Comparison of ENCODE assay signal across 1 cellular context in the genomic region with DNA sequence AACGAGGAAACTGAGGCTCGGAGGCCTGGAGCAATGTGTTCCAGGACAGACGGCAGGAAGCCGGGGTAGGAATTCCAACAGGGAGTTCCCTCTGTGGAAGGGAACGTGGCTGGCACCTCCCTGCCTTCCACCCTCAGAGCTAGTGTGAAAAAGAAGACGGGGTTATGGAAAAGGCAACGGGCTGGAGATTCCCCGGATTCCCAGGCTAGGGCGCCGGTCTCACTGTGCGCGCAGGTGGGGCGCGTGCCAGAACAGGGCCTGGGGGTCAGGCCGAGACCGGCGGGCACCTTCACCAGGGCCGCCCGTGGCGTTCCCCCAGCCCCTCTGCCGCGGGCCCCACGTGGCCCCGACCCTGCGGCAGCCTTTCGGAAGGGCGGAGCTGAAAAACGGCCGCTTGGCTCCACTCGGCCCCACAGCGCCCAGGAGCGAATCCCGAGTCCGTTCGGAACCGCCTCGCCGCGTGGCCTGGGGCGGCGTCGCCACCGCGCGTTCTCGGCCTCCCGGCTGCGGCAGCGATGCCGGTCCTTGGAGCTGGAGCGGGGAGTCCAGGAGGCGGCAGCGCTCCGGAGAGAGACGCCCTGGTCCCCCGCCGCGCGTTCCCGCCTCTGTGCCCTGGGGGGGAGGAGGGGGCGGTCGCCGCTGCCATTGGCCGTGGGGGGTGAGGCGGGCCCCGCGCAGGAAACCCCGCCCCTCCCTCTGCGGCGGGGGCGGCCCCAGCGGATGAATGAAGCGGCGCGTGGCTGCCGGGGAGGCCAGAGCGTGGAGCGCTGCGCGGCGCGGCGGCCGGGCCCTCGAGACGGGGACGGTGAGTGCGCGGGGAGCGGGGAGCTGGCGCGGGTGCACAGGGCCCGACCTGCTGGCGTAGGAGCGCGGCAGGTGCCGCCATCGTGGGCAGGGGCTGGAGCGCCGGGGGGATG.
TF ChIP-seq lines count a peak whose summit lies in the region.

A gene with protein sequence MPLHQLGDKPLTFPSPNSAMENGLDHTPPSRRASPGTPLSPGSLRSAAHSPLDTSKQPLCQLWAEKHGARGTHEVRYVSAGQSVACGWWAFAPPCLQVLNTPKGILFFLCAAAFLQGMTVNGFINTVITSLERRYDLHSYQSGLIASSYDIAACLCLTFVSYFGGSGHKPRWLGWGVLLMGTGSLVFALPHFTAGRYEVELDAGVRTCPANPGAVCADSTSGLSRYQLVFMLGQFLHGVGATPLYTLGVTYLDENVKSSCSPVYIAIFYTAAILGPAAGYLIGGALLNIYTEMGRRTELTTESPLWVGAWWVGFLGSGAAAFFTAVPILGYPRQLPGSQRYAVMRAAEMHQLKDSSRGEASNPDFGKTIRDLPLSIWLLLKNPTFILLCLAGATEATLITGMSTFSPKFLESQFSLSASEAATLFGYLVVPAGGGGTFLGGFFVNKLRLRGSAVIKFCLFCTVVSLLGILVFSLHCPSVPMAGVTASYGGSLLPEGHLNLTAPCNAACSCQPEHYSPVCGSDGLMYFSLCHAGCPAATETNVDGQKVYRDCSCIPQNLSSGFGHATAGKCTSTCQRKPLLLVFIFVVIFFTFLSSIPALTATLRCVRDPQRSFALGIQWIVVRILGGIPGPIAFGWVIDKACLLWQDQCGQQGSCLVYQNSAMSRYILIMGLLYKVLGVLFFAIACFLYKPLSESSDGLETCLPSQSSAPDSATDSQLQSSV (plus strand): TSS at position 755 of the 917 bp plus-strand sequence. CDS start 13,952 bp downstream, outside the sequence.

TF ChIP-seq in K562, 482 proteins besides CTCF, POLR2A, EP300 and RAD21 (continued from another document):
- TF ChIP-seq, protein P1, sequence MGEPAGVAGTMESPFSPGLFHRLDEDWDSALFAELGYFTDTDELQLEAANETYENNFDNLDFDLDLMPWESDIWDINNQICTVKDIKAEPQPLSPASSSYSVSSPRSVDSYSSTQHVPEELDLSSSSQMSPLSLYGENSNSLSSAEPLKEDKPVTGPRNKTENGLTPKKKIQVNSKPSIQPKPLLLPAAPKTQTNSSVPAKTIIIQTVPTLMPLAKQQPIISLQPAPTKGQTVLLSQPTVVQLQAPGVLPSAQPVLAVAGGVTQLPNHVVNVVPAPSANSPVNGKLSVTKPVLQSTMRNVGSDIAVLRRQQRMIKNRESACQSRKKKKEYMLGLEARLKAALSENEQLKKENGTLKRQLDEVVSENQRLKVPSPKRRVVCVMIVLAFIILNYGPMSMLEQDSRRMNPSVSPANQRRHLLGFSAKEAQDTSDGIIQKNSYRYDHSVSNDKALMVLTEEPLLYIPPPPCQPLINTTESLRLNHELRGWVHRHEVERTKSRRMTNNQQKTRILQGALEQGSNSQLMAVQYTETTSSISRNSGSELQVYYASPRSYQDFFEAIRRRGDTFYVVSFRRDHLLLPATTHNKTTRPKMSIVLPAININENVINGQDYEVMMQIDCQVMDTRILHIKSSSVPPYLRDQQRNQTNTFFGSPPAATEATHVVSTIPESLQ (CRISPR knock-in tag; IDR thresholded peaks at IDR 0.05) = peak; percentile 79; the same call in 1 of the 2 replicates
- TF ChIP-seq, protein P2, sequence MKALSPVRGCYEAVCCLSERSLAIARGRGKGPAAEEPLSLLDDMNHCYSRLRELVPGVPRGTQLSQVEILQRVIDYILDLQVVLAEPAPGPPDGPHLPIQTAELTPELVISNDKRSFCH (CRISPR knock-in tag; IDR thresholded peaks at IDR 0.05) = no peak
- TF ChIP-seq, protein P2 (tag; IDR thresholded peaks at IDR 0.05) = peak; percentile 48; the same call in 1 of the 2 replicates
- TF ChIP-seq, protein P3, sequence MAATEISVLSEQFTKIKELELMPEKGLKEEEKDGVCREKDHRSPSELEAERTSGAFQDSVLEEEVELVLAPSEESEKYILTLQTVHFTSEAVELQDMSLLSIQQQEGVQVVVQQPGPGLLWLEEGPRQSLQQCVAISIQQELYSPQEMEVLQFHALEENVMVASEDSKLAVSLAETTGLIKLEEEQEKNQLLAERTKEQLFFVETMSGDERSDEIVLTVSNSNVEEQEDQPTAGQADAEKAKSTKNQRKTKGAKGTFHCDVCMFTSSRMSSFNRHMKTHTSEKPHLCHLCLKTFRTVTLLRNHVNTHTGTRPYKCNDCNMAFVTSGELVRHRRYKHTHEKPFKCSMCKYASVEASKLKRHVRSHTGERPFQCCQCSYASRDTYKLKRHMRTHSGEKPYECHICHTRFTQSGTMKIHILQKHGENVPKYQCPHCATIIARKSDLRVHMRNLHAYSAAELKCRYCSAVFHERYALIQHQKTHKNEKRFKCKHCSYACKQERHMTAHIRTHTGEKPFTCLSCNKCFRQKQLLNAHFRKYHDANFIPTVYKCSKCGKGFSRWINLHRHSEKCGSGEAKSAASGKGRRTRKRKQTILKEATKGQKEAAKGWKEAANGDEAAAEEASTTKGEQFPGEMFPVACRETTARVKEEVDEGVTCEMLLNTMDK (IDR thresholded peaks at IDR 0.05; ENCODE audit: borderline replicate concordance, insufficient read depth, low read depth, low read length, poor library complexity, severe bottlenecking) = peak; percentile 7
TF ChIP-seq in K562: peak in this region for 67.
